In the genomic region with DNA sequence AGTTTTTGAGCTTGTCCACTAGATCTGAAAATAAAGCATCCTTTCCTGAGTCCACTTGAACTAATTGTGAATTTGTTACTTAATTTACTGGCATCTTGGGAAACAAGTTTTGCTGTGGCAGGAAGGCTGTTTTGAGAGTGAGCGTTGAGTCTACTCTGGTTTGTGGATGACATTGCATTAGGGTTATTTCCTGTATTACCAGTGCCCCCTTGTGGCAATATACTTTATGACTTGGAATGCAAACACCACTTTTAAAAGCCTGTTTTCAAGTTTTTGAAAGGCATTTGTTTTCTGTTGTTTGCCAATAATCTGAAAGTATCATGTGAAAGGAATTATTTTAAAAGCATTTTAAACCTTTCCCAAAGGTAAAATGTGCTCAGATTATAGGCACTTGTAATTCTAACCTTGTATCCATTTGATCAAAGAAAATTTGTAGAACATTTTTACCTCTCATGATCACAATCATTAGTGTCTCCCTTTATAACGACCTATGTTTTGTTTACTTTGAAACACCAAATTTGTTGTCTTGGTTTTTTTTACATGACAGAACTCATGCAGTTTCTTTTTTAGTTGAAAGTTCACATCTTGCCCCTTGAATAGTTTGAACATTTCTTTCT, we compare ENCODE assay signal across 8 cellular contexts. TPM values are rescaled to one million over a fixed set of nuclear protein-coding genes. Genes with fewer than 3 reads are reported as not detected.
DNase-seq lines count a peak whose midpoint lies in the region; ATAC-seq and TF ChIP-seq lines count a peak whose summit lies in the region.

No MANE protein-coding gene starts in this region.

- WGBS in smooth muscle cell (ENCODE audit: low lambda C conversion rate), result 29% methylated on average over 2 of the region's 2 CpGs

- no peaks in the 10 kb centered on the region for H3K9me3 ChIP-seq in smooth muscle cell (replicated peaks; ENCODE audit: low read depth)

- no peak overlapping the region for H3K27ac ChIP-seq in smooth muscle cell (ENCODE audit: low read depth)

- H3K36me3 ChIP-seq in smooth muscle cell (ENCODE audit: low read depth), result no peaks in the 10 kb centered on the region

- no peaks in the 10 kb centered on the region for H3K27me3 ChIP-seq in smooth muscle cell (ENCODE audit: low read depth)

- DNase-seq in NCI-H2196 (lab: John Stamatoyannopoulos, UW; ENCODE audit: unreplicated experiment) (peak; percentile 44), NCI-H2196 treated with DMSO at 0.1 percent for 48 hours (lab: John Stamatoyannopoulos, UW; ENCODE audit: unreplicated experiment) (no peak), NCI-H526 treated with DMSO at 0.1 percent for 48 hours (lab: John Stamatoyannopoulos, UW) (peak; percentile 25), astrocyte of the hippocampus (ENCODE audit: low read depth, low spot score) (peak; percentile 82), hippocampal formation (lab: John Stamatoyannopoulos, UW) (peak; percentile 7 to 82), smooth muscle cell (lab: John Stamatoyannopoulos, UW; ENCODE audit: unreplicated experiment) (no peak)

- no peak overlapping the region for H3K4me2 ChIP-seq in smooth muscle cell

- H3F3A ChIP-seq in smooth muscle cell (ENCODE audit: low read depth), result no peaks in the 10 kb centered on the region

- H4K20me1 ChIP-seq in smooth muscle cell (ENCODE audit: low read depth), result no peaks in the 10 kb centered on the region

- H3K9ac ChIP-seq in smooth muscle cell (ENCODE audit: low read depth), result no peak overlapping the region

- ATAC-seq in GM19023 (IDR thresholded peaks at IDR 0.05; ENCODE audit: unreplicated experiment), result peak; percentile 85
- peak; percentile 84 for ATAC-seq in HG03108 (IDR thresholded peaks at IDR 0.05; ENCODE audit: unreplicated experiment)

- H3K4me1 ChIP-seq in smooth muscle cell (ENCODE audit: low read depth), result peaks cover 5% of the 10 kb centered on the region

- TF ChIP-seq CTCF in smooth muscle cell (IDR thresholded peaks at IDR 0.05; ENCODE audit: borderline replicate concordance, insufficient read depth, poor library complexity, severe bottlenecking), result peak; percentile 77

- no peak overlapping the region for H2AFZ ChIP-seq in smooth muscle cell (ENCODE audit: low read depth)

- H3K4me3 ChIP-seq in smooth muscle cell, result no peak overlapping the region

- H3K79me2 ChIP-seq in smooth muscle cell (ENCODE audit: low read depth), result no peaks in the 10 kb centered on the region

RNA-seq across cellular contexts. Expression of gene CYP2U1, which starts 18.0 kb away (rescaled TPM):
- total RNA-seq in smooth muscle cell, result 3.5 and 4.4 TPM in 2 replicates
- 1.9 and 2.4 TPM in 2 replicates for polyA plus RNA-seq in smooth muscle cell

Comparison
In these comparisons a context has a peak if more than half of its experiments do, and no peak if none do; other contexts are left out.
1. DNase-seq: peak in NCI-H2196 (single experiment), NCI-H526 treated with DMSO at 0.1 percent for 48 hours (single experiment), astrocyte of the hippocampus (single experiment) and hippocampal formation (2 of 2); none in NCI-H2196 treated with DMSO at 0.1 percent for 48 hours (single experiment) and smooth muscle cell (single experiment).